ENCODE assay signal across 20 cellular contexts in the genomic region with DNA sequence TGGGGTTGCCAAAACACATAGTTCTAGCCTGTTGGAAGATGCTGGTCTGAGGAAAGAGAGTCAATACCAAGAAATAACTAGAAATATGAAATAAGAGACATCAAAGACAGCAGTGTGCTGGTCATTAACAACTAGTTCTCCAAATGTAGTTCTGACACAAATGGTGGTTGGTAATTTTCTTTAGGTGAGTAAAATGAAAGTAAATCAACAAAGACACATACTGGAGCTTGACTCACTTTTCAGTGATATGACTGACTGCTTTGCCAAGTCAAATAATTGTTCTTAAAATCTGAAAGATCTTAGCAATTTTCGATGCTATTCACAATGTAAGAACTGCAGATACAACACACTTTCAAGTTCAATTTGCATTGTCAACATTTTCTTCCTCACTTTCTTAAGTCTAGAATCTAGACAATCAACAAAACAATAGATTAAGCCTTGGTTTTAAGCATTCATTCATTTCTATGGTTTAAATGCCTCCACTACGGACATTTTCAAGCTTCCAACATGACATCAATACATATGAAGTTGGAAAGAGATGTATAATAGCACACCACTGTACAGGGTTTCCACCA.
"Had no signal": no experiment of that assay in that cellular context is flagged by ENCODE, and none has a peak within 500 bp of the region (broad histone marks: within the 10 kb centered on the region; RNA-seq: fewer than 3 reads in every experiment).

No MANE protein-coding gene starts in this region.

- H3K27me3 ChIP-seq: cardiac muscle cell, gastroesophageal sphincter, ovary, right atrium auricular region, vagina had no signal

- DNase-seq: activated CD4-positive, alpha-beta memory T cell treated with anti-CD3 and anti-CD28 coated beads for 36 hours; activated CD4-positive, alpha-beta T cell treated with anti-CD3 and anti-CD28 coated beads for 4 hours; activated naive CD4-positive, alpha-beta T cell; activated naive CD8-positive, alpha-beta T cell treated with anti-CD3 and anti-CD28 coated beads, Interleukin-2, amount 50 U/mL, for 24 hours; head of caudate nucleus; hypothalamus; left ventricle myocardium superior; mammary epithelial cell; midbrain; ovary; psoas muscle; stimulated activated CD4-positive, alpha-beta T cell treated with anti-CD3 and anti-CD28 coated beads, Interleukin-12 subunit alpha, Interleukin-12 subunit beta, amount 100 ng/mL, for 4 hours; T-helper 9 cell; trophoblast cell had no signal

- ATAC-seq: activated naive CD8-positive, alpha-beta T cell treated with anti-CD3 and anti-CD28 coated beads, Interleukin-2, amount 50 U/mL, for 24 hours; gastroesophageal sphincter; left ventricle myocardium superior; natural killer cell treated with Interleukin-12 subunit alpha and Interleukin-12 subunit beta and Interleukin-15 and Interleukin-18, amount 100 ng/mL, for 72 hours; psoas muscle had no signal

- H3K36me3 ChIP-seq: cardiac muscle cell, gastroesophageal sphincter, ovary, right atrium auricular region, vagina had no signal

- H3K4me1 ChIP-seq: psoas muscle had no signal

- H3K4me3 ChIP-seq: cardiac muscle cell, gastroesophageal sphincter, ovary, psoas muscle, right atrium auricular region, vagina had no signal

- H3K9me3 ChIP-seq: gastroesophageal sphincter, ovary, psoas muscle, right atrium auricular region, vagina had no signal

- H3K27ac ChIP-seq: cardiac muscle cell, epithelial cell of prostate, gastroesophageal sphincter, ovary, psoas muscle, right atrium auricular region, vagina had no signal
